In the genomic region with DNA sequence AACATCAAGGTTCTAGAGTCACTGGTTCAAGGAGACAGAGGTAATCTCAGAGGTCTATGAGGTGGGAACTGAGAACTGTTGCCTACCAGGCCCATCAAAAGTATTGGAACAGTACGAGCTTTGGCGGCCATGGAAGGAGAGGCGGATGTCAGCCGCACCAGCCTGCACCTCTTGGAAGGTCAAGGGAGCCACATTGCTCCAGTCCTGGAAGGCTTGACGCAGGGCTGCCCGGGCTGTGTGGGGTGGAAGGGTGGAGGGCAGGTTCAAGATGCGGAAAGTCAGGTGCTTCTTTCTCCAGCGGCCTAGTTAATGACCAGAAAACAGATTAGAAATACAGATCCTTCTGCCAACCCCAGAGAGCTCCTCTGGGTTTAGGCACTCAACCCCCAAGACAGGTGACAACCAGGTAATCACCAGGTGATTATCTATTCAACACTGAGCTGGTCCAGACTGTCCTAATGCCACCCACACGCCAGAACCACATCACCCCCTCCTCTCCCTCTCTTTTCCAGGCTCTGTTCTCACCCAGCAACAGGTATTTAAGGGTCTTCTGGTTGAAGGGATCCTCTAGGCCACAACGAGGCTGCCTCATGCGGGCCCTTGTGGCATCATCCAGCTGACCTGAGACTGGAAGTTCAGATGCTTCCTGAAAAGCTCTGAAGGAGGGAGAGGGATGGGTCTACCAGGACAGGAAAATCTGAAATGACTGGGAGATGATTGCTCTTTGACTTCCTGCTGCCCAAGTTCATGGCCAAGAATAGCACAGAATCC, we compare ENCODE assay signal across 21 cellular contexts. TPM values are rescaled to one million over a fixed set of nuclear protein-coding genes. Genes with fewer than 3 reads are reported as not detected.
DNase-seq lines count a peak whose midpoint lies in the region; ATAC-seq, FAIRE-seq and TF ChIP-seq lines count a peak whose summit lies in the region.
"Had no signal": no experiment of that assay in that cellular context is flagged by ENCODE, and none has a peak within 500 bp of the region (broad histone marks: within the 10 kb centered on the region; RNA-seq: fewer than 3 reads in every experiment).

No MANE protein-coding gene starts in this region.

- no peak for TF ChIP-seq POLR2A in K562 (conservative IDR thresholded peaks at IDR 0.05)

- WGBS in K562 (ENCODE audit: insufficient coverage, low coverage, missing lambda C conversion rate), result 59% methylated on average over 11 of the region's 11 CpGs
- no CpG with 5 or more reads among the region's 11 CpGs for WGBS in trophoblast cell (ENCODE audit: extremely low coverage, insufficient coverage, insufficient read length)
- no CpG with 5 or more reads among the region's 11 CpGs for WGBS in mesendoderm (ENCODE audit: extremely low coverage, insufficient coverage, low lambda C conversion rate)

- H2AFZ ChIP-seq in K562 (ENCODE audit: low read depth, low read length) (no peak overlapping the region), trophoblast cell (ENCODE audit: insufficient read depth, low read length, poor library complexity) (no peak overlapping the region)

- H3K79me1 ChIP-seq in trophoblast cell (ENCODE audit: low read length), result peaks cover 9% of the 10 kb centered on the region
- H3K79me1 ChIP-seq in mesendoderm (ENCODE audit: low read length), result no peaks in the 10 kb centered on the region

- in situ Hi-C loops in K562 (cut with MboI), result no loop called here

- H3K18ac ChIP-seq in trophoblast cell (ENCODE audit: low read length) (no peak overlapping the region), mesendoderm (ENCODE audit: low read length) (no peak overlapping the region)

- no peaks in the 10 kb centered on the region for H3K27me3 ChIP-seq in K562 (ENCODE audit: control insufficient read depth in 2 of 2, insufficient read depth in 2 of 2, low read length in 2 of 2)
- no peaks in the 10 kb centered on the region for H3K27me3 ChIP-seq in trophoblast cell (ENCODE audit: insufficient read depth, low read length)
- H3K27me3 ChIP-seq in mesendoderm (ENCODE audit: insufficient read depth, low read length, poor library complexity), result no peaks in the 10 kb centered on the region

- no peak overlapping the region for H4K5ac ChIP-seq in mesendoderm (ENCODE audit: low read length)

- H4K91ac ChIP-seq in trophoblast cell (ENCODE audit: low read depth, low read length), result peak overlapping the region; percentile 25

- no peak overlapping the region for H4K12ac ChIP-seq in trophoblast cell (ENCODE audit: low read depth, low read length)

- H3K14ac ChIP-seq in trophoblast cell (ENCODE audit: low read length), result no peak overlapping the region

- TF ChIP-seq EP300 in K562 (IDR thresholded peaks at IDR 0.05; ENCODE audit: low read length), result no peak

- no peak for TF ChIP-seq CTCF in K562 (IDR thresholded peaks at IDR 0.05 in 2 of 3, conservative IDR thresholded peaks at IDR 0.05 in 1 of 3; ENCODE audit: insufficient read depth in 2 of 3, low read depth in 1 of 3, low read length in 3 of 3)

- H4K20me1 ChIP-seq in K562 (replicated peaks; ENCODE audit: control insufficient read depth, insufficient read depth, low read length), result no peaks in the 10 kb centered on the region

- no peak overlapping the region for H2BK15ac ChIP-seq in mesendoderm (replicated peaks; ENCODE audit: low read depth)

- H3K4me1 ChIP-seq in K562 (replicated peaks in 1 of 2; ENCODE audit: control insufficient read depth in 2 of 2, insufficient read depth in 2 of 2, low read length in 2 of 2), result peaks cover 10 to 14% of the 10 kb centered on the region in 2 experiments
- peaks cover 19 to 20% of the 10 kb centered on the region in 2 experiments for H3K4me1 ChIP-seq in trophoblast cell (ENCODE audit: control insufficient read depth in 1 of 2, insufficient read depth in 2 of 2, low read length in 2 of 2)
- no peaks in the 10 kb centered on the region for H3K4me1 ChIP-seq in mesendoderm (ENCODE audit: control insufficient read depth, low read depth, low read length)

- H3K4me2 ChIP-seq in K562 (ENCODE audit: insufficient read depth, low read length) (no peak overlapping the region), trophoblast cell (ENCODE audit: low read length) (no peak overlapping the region), mesendoderm (ENCODE audit: low read length) (no peak overlapping the region)

- no peaks in the 10 kb centered on the region for H3K36me3 ChIP-seq in K562 (ENCODE audit: control insufficient read depth, insufficient read depth, low read length)
- peaks cover 0 to 2% of the 10 kb centered on the region in 2 experiments for H3K36me3 ChIP-seq in trophoblast cell (ENCODE audit: control insufficient read depth in 1 of 2, insufficient read depth in 2 of 2, low read length in 2 of 2)
- no peaks in the 10 kb centered on the region for H3K36me3 ChIP-seq in mesendoderm (ENCODE audit: control insufficient read depth, insufficient read depth, low read length)

- no peak overlapping the region for H2AK5ac ChIP-seq in trophoblast cell (ENCODE audit: low read length)
- no peak overlapping the region for H2AK5ac ChIP-seq in mesendoderm (ENCODE audit: low read length)

- H3K9me3 ChIP-seq in K562 (replicated peaks; ENCODE audit: control insufficient read depth, insufficient read depth, low read depth, low read length) (no peaks in the 10 kb centered on the region), trophoblast cell (ENCODE audit: insufficient read depth, low read depth, low read length) (no peaks in the 10 kb centered on the region)

- H3K27ac ChIP-seq in K562 (ENCODE audit: extremely low read depth, low read depth, low read length) (no peak overlapping the region), trophoblast cell (ENCODE audit: low read depth, low read length) (no peak overlapping the region), mesendoderm (ENCODE audit: low read depth, low read length) (no peak overlapping the region)
- H3K27ac ChIP-seq: 22Rv1 had no signal

- POLR2A ChIA-PET in K562 (lab: Yijun Ruan, JAX), result interaction anchor here (0.6 to 1.0 kb wide), 2 partner anchors 10 to 31 kb away, joined by 4 to 5 read pairs; no protein-coding TSS in a partner anchor

- no peak for ATAC-seq in K562
- no peak for ATAC-seq in GM21367 (IDR thresholded peaks at IDR 0.05; ENCODE audit: unreplicated experiment)
- ATAC-seq: SK-N-SH treated with all-trans-retinoic acid at 6 μM for 48 hours had no signal

- no TSS peak for BruUV-seq in K562 (replicated peaks; lab: Mats Ljungman, UMichigan)

- CTCF ChIA-PET in K562 (lab: Yijun Ruan, JAX; ENCODE audit: low intra/inter-chr PET ratio), result interaction anchor here (0.6 kb wide), 1 partner anchor 540 kb away, joined by 3 read pairs; no protein-coding TSS in a partner anchor

- FAIRE-seq in K562 (lab: Jason Lieb, UNC), result no peak
- FAIRE-seq: H54 had no signal

- H3K56ac ChIP-seq in mesendoderm (ENCODE audit: low read length), result no peak overlapping the region

- peak overlapping the region in 1 of 2 experiments; percentile 6; a peak in 1 of 4 replicates for H3K9ac ChIP-seq in K562 (ENCODE audit: insufficient read depth in 1 of 2, low read depth in 2 of 2, low read length in 2 of 2)
- no peak overlapping the region for H3K9ac ChIP-seq in trophoblast cell (ENCODE audit: low read length)
- H3K9ac ChIP-seq in mesendoderm (ENCODE audit: low read length), result no peak overlapping the region

- H2BK120ac ChIP-seq in trophoblast cell (ENCODE audit: insufficient read depth, low read length, poor library complexity), result no peak overlapping the region
- no peak overlapping the region for H2BK120ac ChIP-seq in mesendoderm (ENCODE audit: low read depth, low read length)

- H3K23ac ChIP-seq in trophoblast cell (ENCODE audit: low read length), result no peak overlapping the region
- no peak overlapping the region for H3K23ac ChIP-seq in mesendoderm (ENCODE audit: low read length)

- no peaks in the 10 kb centered on the region for H3K79me2 ChIP-seq in K562 (ENCODE audit: control insufficient read depth, insufficient read depth, low read length)
- H3K79me2 ChIP-seq in trophoblast cell (ENCODE audit: control insufficient read depth, insufficient read depth, low read length, poor library complexity), result peaks cover 4% of the 10 kb centered on the region
- no peaks in the 10 kb centered on the region for H3K79me2 ChIP-seq in mesendoderm (ENCODE audit: control insufficient read depth, insufficient read depth, low read length)

- TF ChIP-seq RAD21 in K562 (CRISPR knock-in tag; conservative IDR thresholded peaks at IDR 0.05 in 1 of 2, IDR thresholded peaks at IDR 0.05 in 1 of 2), result no peak

- H2BK5ac ChIP-seq in trophoblast cell (ENCODE audit: low read depth, low read length, poor library complexity), result no peak overlapping the region
- no peak overlapping the region for H2BK5ac ChIP-seq in mesendoderm (ENCODE audit: low read length)

- no peaks in the 10 kb centered on the region for H3K9me1 ChIP-seq in K562 (ENCODE audit: control insufficient read depth, insufficient read depth, low read length)

- intact Hi-C loops in K562 (cut with micrococcal nuclease), result no loop called here

- peak; percentile 42 for DNase-seq in activated effector memory CD4-positive, alpha-beta T cell treated with anti-CD3 and anti-CD28 coated beads, Interleukin-2, amount 50 U/mL, for 16 hours
- no peak for DNase-seq in activated effector memory CD4-positive, alpha-beta T cell treated with Interleukin-2 at 50 U/mL for 16 hours
- DNase-seq in K562 (ENCODE audit: extremely low read depth in 1 of 4, low spot score in 3 of 4) (no peak), trophoblast cell (peak in 1 of 2 donors; percentile 39), mesendoderm (no peak), ureter (ENCODE audit: low spot score) (no peak), NCI-H345 (lab: John Stamatoyannopoulos, UW) (no peak)
- DNase-seq: AML-193; EL; MV-4-11; NCI-H1105 treated with DMSO at 0.1 percent for 48 hours; NCI-H2029 treated with DMSO at 0.1 percent for 48 hours; NCI-H226; NCI-H524; NCI-H774; NK-92 treated with Interleukin-12 subunit alpha and Interleukin-12 subunit beta, amount 100 ng/mL, for 24 hours; SIG-M5 had no signal

- peak overlapping the region; percentile 21 for H2BK12ac ChIP-seq in trophoblast cell (ENCODE audit: low read length)

- H4K8ac ChIP-seq in trophoblast cell (ENCODE audit: low read depth, low read length), result no peak overlapping the region
- H4K8ac ChIP-seq in mesendoderm (ENCODE audit: low read depth, low read length), result no peak overlapping the region

- no peak overlapping the region for H3K4me3 ChIP-seq in K562
- no peak overlapping the region for H3K4me3 ChIP-seq in trophoblast cell (ENCODE audit: low read depth, low read length)
- no peak overlapping the region for H3K4me3 ChIP-seq in mesendoderm (ENCODE audit: low read length)

- H3K4ac ChIP-seq in trophoblast cell (ENCODE audit: low read depth, low read length), result no peak overlapping the region
- no peak overlapping the region for H3K4ac ChIP-seq in mesendoderm (ENCODE audit: low read depth, low read length)

RNA-seq across cellular contexts. Expression of a gene that starts 2.0 kb away (rescaled TPM):
- total RNA-seq in K562 (2011; cell fraction: chromatin; rRNA removed; ENCODE audit: low replicate concordance), result 4.1 and 10.5 TPM in 2 replicates
- 3.6 and 6.3 TPM in 2 replicates for total RNA-seq in K562 (2011; cell fraction: nucleolus; rRNA removed)
- total RNA-seq in K562 (2011; cell fraction: nucleoplasm; rRNA removed), result 4.3 and 6.6 TPM in 2 replicates
- total RNA-seq in K562 (2014; rRNA removed), result 0.29 and 0.59 TPM in 2 replicates
- 0.35 and 0.87 TPM in 2 replicates for total RNA-seq in K562 (2014; rRNA removed; fragmentation: Illumina TruSeq; extraction: Trizol)
- total RNA-seq in K562 (2015; rRNA removed; fragmentation: Illumina TruSeq; extraction: Trizol), result 0.14 and 0.30 TPM in 2 replicates
- 1.1 and 1.3 TPM in 2 replicates for total RNA-seq in K562 (2021)
- 1.3 and 1.6 TPM in 2 replicates for polyA plus RNA-seq in K562 (2011; rRNA removed)
- polyA plus RNA-seq in K562 (2011; cell fraction: cytosol; rRNA removed), result 1.3 TPM in 2 replicates
- 4.6 and 8.1 TPM in 2 replicates for polyA plus RNA-seq in K562 (2011; cell fraction: nucleus; rRNA removed)
- 1.3 and 4.0 TPM in 2 replicates for polyA plus RNA-seq in K562 (2012)
- polyA plus RNA-seq in K562 (2014; fragmentation: Illumina TruSeq; extraction: Trizol), result 0.89 and 1.00 TPM in 2 replicates
- under 1 TPM; 0.25 to 0.56 TPM for polyA plus RNA-seq in K562 (2014; fragmentation: Nextera tagmentation; extraction: Ambion mirVana)
- polyA plus RNA-seq in K562 (2014; rRNA removed), result 0.47 and 0.66 TPM in 2 replicates
- polyA minus RNA-seq in K562 (2011; rRNA and poly(A)+ RNA removed), result 0.33 and 0.67 TPM in 2 replicates
- polyA minus RNA-seq in K562 (2011; cell fraction: cytosol; rRNA and poly(A)+ RNA removed), result 0.57 TPM in 1 of 2 replicates, not detected in the other
- polyA minus RNA-seq in K562 (2011; cell fraction: nucleus; rRNA and poly(A)+ RNA removed), result 1.4 and 1.8 TPM in 2 replicates
- polyA plus RNA-seq in trophoblast cell (2013), result 5.1 and 5.4 TPM in 2 replicates
- polyA plus RNA-seq in mesendoderm (2013, experiment 1 of 2), result 2.4 TPM
- 2.6 TPM for polyA plus RNA-seq in mesendoderm (2013, experiment 2 of 2)
- 17.7 TPM for total RNA-seq in ureter

RNA-seq across cellular contexts. Expression of a gene that starts 11.4 kb away (rescaled TPM):
- 19.9 and 22.5 TPM in 2 replicates for total RNA-seq in K562 (2011; cell fraction: chromatin; rRNA removed; ENCODE audit: low replicate concordance)
- 14.2 and 16.4 TPM in 2 replicates for total RNA-seq in K562 (2011; cell fraction: nucleolus; rRNA removed)
- total RNA-seq in K562 (2011; cell fraction: nucleoplasm; rRNA removed), result 25.2 and 34.0 TPM in 2 replicates
- total RNA-seq in K562 (2014; rRNA removed) (29.8 and 38.0 TPM in 2 replicates), K562 (2014; rRNA removed; fragmentation: Illumina TruSeq; extraction: Trizol) (28.8 and 33.2 TPM in 2 replicates), K562 (2015; rRNA removed; fragmentation: Illumina TruSeq; extraction: Trizol) (37.3 and 40.9 TPM in 2 replicates), K562 (2021) (29.6 and 32.0 TPM in 2 replicates), ureter (33.0 TPM)
- polyA plus RNA-seq in K562 (2011; rRNA removed) (7.3 and 10.4 TPM in 2 replicates), K562 (2014; fragmentation: Illumina TruSeq; extraction: Trizol) (34.2 and 41.3 TPM in 2 replicates), K562 (2014; fragmentation: Nextera tagmentation; extraction: Ambion mirVana) (10 to 100 TPM in 1 of 2 experiments, 1 to 10 TPM in 1; 5.5 to 18.9 TPM), K562 (2014; rRNA removed) (19.2 and 20.4 TPM in 2 replicates)
- 12.9 and 15.5 TPM in 2 replicates for polyA plus RNA-seq in K562 (2011; cell fraction: cytosol; rRNA removed)
- 6.4 and 10.4 TPM in 2 replicates for polyA plus RNA-seq in K562 (2011; cell fraction: nucleus; rRNA removed)
- polyA plus RNA-seq in K562 (2012), result 21.6 and 26.6 TPM in 2 replicates
- polyA minus RNA-seq in K562 (2011; rRNA and poly(A)+ RNA removed), result 9.0 and 9.7 TPM in 2 replicates
- 7.9 and 11.9 TPM in 2 replicates for polyA minus RNA-seq in K562 (2011; cell fraction: cytosol; rRNA and poly(A)+ RNA removed)
- 4.4 and 7.0 TPM in 2 replicates for polyA minus RNA-seq in K562 (2011; cell fraction: nucleus; rRNA and poly(A)+ RNA removed)
- 18.9 and 19.5 TPM in 2 replicates for polyA plus RNA-seq in trophoblast cell (2013)
- 15.9 TPM for polyA plus RNA-seq in mesendoderm (2013, experiment 1 of 2)
- polyA plus RNA-seq in mesendoderm (2013, experiment 2 of 2), result 15.1 TPM

RNA-seq across cellular contexts. Expression of a gene that starts 22.9 kb away (rescaled TPM):
- 43.2 and 59.0 TPM in 2 replicates for total RNA-seq in K562 (2011; cell fraction: chromatin; rRNA removed; ENCODE audit: low replicate concordance)
- 52.1 and 60.7 TPM in 2 replicates for total RNA-seq in K562 (2011; cell fraction: nucleolus; rRNA removed)
- total RNA-seq in K562 (2011; cell fraction: nucleoplasm; rRNA removed), result 62.7 and 65.0 TPM in 2 replicates
- total RNA-seq in K562 (2014; rRNA removed), result 9.9 and 13.6 TPM in 2 replicates
- 41.8 and 42.9 TPM in 2 replicates for total RNA-seq in K562 (2014; rRNA removed; fragmentation: Illumina TruSeq; extraction: Trizol)
- total RNA-seq in K562 (2015; rRNA removed; fragmentation: Illumina TruSeq; extraction: Trizol), result 21.6 and 23.3 TPM in 2 replicates
- 32.7 and 34.3 TPM in 2 replicates for total RNA-seq in K562 (2021)
- 23.3 and 34.4 TPM in 2 replicates for polyA plus RNA-seq in K562 (2011; rRNA removed)
- polyA plus RNA-seq in K562 (2011; cell fraction: cytosol; rRNA removed), result 33.2 and 42.6 TPM in 2 replicates
- polyA plus RNA-seq in K562 (2011; cell fraction: nucleus; rRNA removed), result 20.9 and 22.1 TPM in 2 replicates
- polyA plus RNA-seq in K562 (2012), result 37.0 and 51.4 TPM in 2 replicates
- 35.7 and 45.2 TPM in 2 replicates for polyA plus RNA-seq in K562 (2014; fragmentation: Illumina TruSeq; extraction: Trizol)
- polyA plus RNA-seq in K562 (2014; fragmentation: Nextera tagmentation; extraction: Ambion mirVana), result 100 to 1,000 TPM in 1 of 2 experiments, 10 to 100 TPM in 1; 98.0 to 113 TPM
- polyA plus RNA-seq in K562 (2014; rRNA removed), result 21.7 and 27.0 TPM in 2 replicates
- polyA minus RNA-seq in K562 (2011; rRNA and poly(A)+ RNA removed), result 36.5 and 42.4 TPM in 2 replicates
- polyA minus RNA-seq in K562 (2011; cell fraction: cytosol; rRNA and poly(A)+ RNA removed), result 10.3 and 21.0 TPM in 2 replicates
- 15.8 and 25.9 TPM in 2 replicates for polyA minus RNA-seq in K562 (2011; cell fraction: nucleus; rRNA and poly(A)+ RNA removed)
- polyA plus RNA-seq in trophoblast cell (2013), result 105 and 118 TPM in 2 replicates
- 70.4 TPM for polyA plus RNA-seq in mesendoderm (2013, experiment 1 of 2)
- 68.9 TPM for polyA plus RNA-seq in mesendoderm (2013, experiment 2 of 2)
- total RNA-seq in ureter, result 88.4 TPM

RNA-seq across cellular contexts. Expression of a gene that starts 23.2 kb away (rescaled TPM):
- total RNA-seq in K562 (2011; cell fraction: chromatin; rRNA removed; ENCODE audit: low replicate concordance), result 60.9 and 133 TPM in 2 replicates
- total RNA-seq in K562 (2011; cell fraction: nucleolus; rRNA removed), result 37.2 and 42.0 TPM in 2 replicates
- total RNA-seq in K562 (2011; cell fraction: nucleoplasm; rRNA removed), result 64.7 and 91.5 TPM in 2 replicates
- total RNA-seq in K562 (2014; rRNA removed) (111 and 202 TPM in 2 replicates), K562 (2014; rRNA removed; fragmentation: Illumina TruSeq; extraction: Trizol) (174 and 193 TPM in 2 replicates), K562 (2015; rRNA removed; fragmentation: Illumina TruSeq; extraction: Trizol) (147 and 154 TPM in 2 replicates), K562 (2021) (70.1 and 77.8 TPM in 2 replicates), ureter (61.9 TPM)
- polyA plus RNA-seq in K562 (2011; rRNA removed) (156 and 174 TPM in 2 replicates), K562 (2014; fragmentation: Illumina TruSeq; extraction: Trizol) (198 and 206 TPM in 2 replicates), K562 (2014; fragmentation: Nextera tagmentation; extraction: Ambion mirVana) (100 to 1,000 TPM; 342 to 400 TPM), K562 (2014; rRNA removed) (212 and 228 TPM in 2 replicates)
- polyA plus RNA-seq in K562 (2011; cell fraction: cytosol; rRNA removed), result 43.4 and 112 TPM in 2 replicates
- polyA plus RNA-seq in K562 (2011; cell fraction: nucleus; rRNA removed), result 37.7 and 65.4 TPM in 2 replicates
- 99.8 and 146 TPM in 2 replicates for polyA plus RNA-seq in K562 (2012)
- polyA minus RNA-seq in K562 (2011; rRNA and poly(A)+ RNA removed), result 80.6 and 102 TPM in 2 replicates
- polyA minus RNA-seq in K562 (2011; cell fraction: cytosol; rRNA and poly(A)+ RNA removed), result 16.2 and 17.3 TPM in 2 replicates
- 18.3 and 38.1 TPM in 2 replicates for polyA minus RNA-seq in K562 (2011; cell fraction: nucleus; rRNA and poly(A)+ RNA removed)
- 174 and 182 TPM in 2 replicates for polyA plus RNA-seq in trophoblast cell (2013)
- polyA plus RNA-seq in mesendoderm (2013, experiment 1 of 2), result 229 TPM
- 228 TPM for polyA plus RNA-seq in mesendoderm (2013, experiment 2 of 2)
